In the genomic region with DNA sequence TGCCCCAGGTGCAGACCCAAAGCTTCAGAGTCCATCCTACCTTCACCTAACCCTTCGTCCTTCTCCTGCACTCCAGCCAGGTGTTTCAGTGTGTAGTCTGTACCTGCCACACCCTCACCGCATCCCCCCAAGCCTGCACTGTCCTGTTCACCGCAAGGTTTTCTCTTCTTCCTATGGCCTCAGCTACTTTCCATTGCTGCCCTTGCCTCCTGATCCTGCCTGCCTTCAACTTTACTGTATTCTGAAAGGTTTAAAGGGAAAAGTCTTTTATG, we compare ENCODE assay signal across 1 cellular context.
TF ChIP-seq lines count a peak whose summit lies in the region.

No MANE protein-coding gene starts in this region.

TF ChIP-seq in H1, 55 proteins besides CTCF, POLR2A, EP300 and RAD21:
- TF ChIP-seq RNF2 (IDR thresholded peaks at IDR 0.05; ENCODE audit: borderline replicate concordance, low read depth, low read length, missing control alignments, poor library complexity, severe bottlenecking) (no peak), MAFK (IDR thresholded peaks at IDR 0.05; ENCODE audit: low read depth, low read length) (no peak), SRF (IDR thresholded peaks at IDR 0.05; ENCODE audit: low read depth, low read length) (no peak), TCF12 (IDR thresholded peaks at IDR 0.05; ENCODE audit: low read depth, low read length) (no peak), PHF8 (conservative IDR thresholded peaks at IDR 0.05; ENCODE audit: low read depth, low read length) (no peak), JUN (IDR thresholded peaks at IDR 0.05; ENCODE audit: low read depth, low read length) (no peak), SP4 (IDR thresholded peaks at IDR 0.05; ENCODE audit: low read length) (no peak), RXRA (IDR thresholded peaks at IDR 0.05; ENCODE audit: insufficient read depth, low read depth, low read length) (no peak), KDM5A (IDR thresholded peaks at IDR 0.05; ENCODE audit: low read length) (no peak), ASH2L (IDR thresholded peaks at IDR 0.05; ENCODE audit: low read length) (no peak), GABPA (IDR thresholded peaks at IDR 0.05; ENCODE audit: borderline replicate concordance, insufficient read depth, low read length) (no peak)
- TF ChIP-seq, protein P1, sequence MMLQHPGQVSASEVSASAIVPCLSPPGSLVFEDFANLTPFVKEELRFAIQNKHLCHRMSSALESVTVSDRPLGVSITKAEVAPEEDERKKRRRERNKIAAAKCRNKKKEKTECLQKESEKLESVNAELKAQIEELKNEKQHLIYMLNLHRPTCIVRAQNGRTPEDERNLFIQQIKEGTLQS (IDR thresholded peaks at IDR 0.05; ENCODE audit: insufficient read depth, low read depth, low read length) = no peak
